In genomic region chr16:89155851-89156739, GRCh38 we compare ENCODE assay signal across 14 cellular contexts. TPM values are rescaled to one million over a fixed set of nuclear protein-coding genes. Genes with fewer than 3 reads are reported as not detected.
DNase-seq lines count a peak whose midpoint lies in the region; ATAC-seq and TF ChIP-seq lines count a peak whose summit lies in the region.
"Had no signal": no experiment of that assay in that cellular context is flagged by ENCODE, and none has a peak within 500 bp of the region (broad histone marks: within the 10 kb centered on the region; RNA-seq: fewer than 3 reads in every experiment).

No MANE protein-coding gene starts in this region.

- intact Hi-C loops in Caco-2 (cut with micrococcal nuclease; ENCODE audit: unreplicated experiment), result no loop called here
- intact Hi-C loops in IMR-90 (cut with micrococcal nuclease), result no loop called here

- H3K36me3 ChIP-seq in Caco-2 (ENCODE audit: control insufficient read depth, insufficient read depth, low read length) (no peaks in the 10 kb centered on the region), IMR-90 (ENCODE audit: control insufficient read depth, insufficient read depth, low read length) (peaks cover 2% of the 10 kb centered on the region; the same call in 1 of the 2 replicates), osteoblast (ENCODE audit: insufficient read depth, low read length) (peaks cover 3% of the 10 kb centered on the region), WERI-Rb-1 (no peaks in the 10 kb centered on the region)
- H3K36me3 ChIP-seq: MG63 had no signal

- H2AK5ac ChIP-seq in IMR-90 (ENCODE audit: low read depth, low read length), result no peak overlapping the region; the same call in 1 of the 2 replicates

- no peak overlapping the region for H3K4me3 Mint-ChIP-seq in Caco-2 (ENCODE audit: unreplicated experiment)
- H3K4me3 Mint-ChIP-seq: stimulated activated naive CD8-positive, alpha-beta T cell treated with anti-CD3 and anti-CD28 coated beads, Interleukin-15, Interleukin-2, amounts not matched to agents 100 ng/mL and 50 ng/mL, for 24 hours had no signal

- H3K4me1 ChIP-seq in Caco-2, result peaks cover 7% of the 10 kb centered on the region; the same call in 1 of the 2 replicates
- H3K4me1 ChIP-seq in IMR-90 (ENCODE audit: control insufficient read depth, insufficient read depth, low read length), result peaks cover 8% of the 10 kb centered on the region
- H3K4me1 ChIP-seq in osteoblast (ENCODE audit: insufficient read depth, low read length), result peaks cover 17% of the 10 kb centered on the region

- H3K27me3 ChIP-seq in Caco-2 (replicated peaks; ENCODE audit: control insufficient read depth, insufficient read depth, low read length), result no peaks in the 10 kb centered on the region
- H3K27me3 ChIP-seq in IMR-90 (ENCODE audit: control insufficient read depth, insufficient read depth, low read length), result peaks cover 2% of the 10 kb centered on the region; the same call in 1 of the 2 replicates
- H3K27me3 ChIP-seq in osteoblast (ENCODE audit: insufficient read depth, low read length), result peaks cover 2% of the 10 kb centered on the region
- H3K27me3 ChIP-seq in WERI-Rb-1 (ENCODE audit: insufficient read depth, low read depth, severe bottlenecking), result no peaks in the 10 kb centered on the region
- H3K27me3 ChIP-seq: MG63 had no signal

- no peak overlapping the region for H2BK120ac ChIP-seq in IMR-90 (ENCODE audit: low read depth, low read length)

- H2BK15ac ChIP-seq in IMR-90 (ENCODE audit: low read depth, low read length), result no peak overlapping the region; the same call in 2 of the 3 replicates

- H3K9me3 ChIP-seq in Caco-2 (no peaks in the 10 kb centered on the region), IMR-90 (ENCODE audit: control insufficient read depth, insufficient read depth, low read length) (no peaks in the 10 kb centered on the region), osteoblast (ENCODE audit: low read depth, low read length) (no peaks in the 10 kb centered on the region), WERI-Rb-1 (ENCODE audit: severe bottlenecking) (no peaks in the 10 kb centered on the region)
- H3K9me3 ChIP-seq: MG63 had no signal

- H3K79me1 ChIP-seq in IMR-90 (ENCODE audit: low read depth in 1 of 2, low read length in 2 of 2), result no peaks in the 10 kb centered on the region

- H3K36me3 Mint-ChIP-seq in Caco-2 (ENCODE audit: insufficient read depth, unreplicated experiment), result peaks cover 47% of the 10 kb centered on the region

- whole genome bisulfite sequencing in IMR-90 (ENCODE audit: extremely low coverage in 2 of 2, insufficient read length in 1 of 2), 2 experiments, result 75% methylated on average over 9 of the region's 24 CpGs; no CpG with 5 or more reads in 1 of the 2 experiments

- no peak overlapping the region for H4K5ac ChIP-seq in IMR-90 (ENCODE audit: low read depth, low read length)

- no peak overlapping the region for H3K23ac ChIP-seq in IMR-90 (ENCODE audit: low read depth, low read length)

- no peak for TF ChIP-seq RAD21 in IMR-90 (IDR thresholded peaks at IDR 0.05; ENCODE audit: low read length)

- dilution Hi-C loops in IMR-90 (cut with HindIII; ENCODE audit: low sequenced_read_pairs, unreplicated experiment), result no loop called here

- H4K20me1 ChIP-seq in IMR-90 (ENCODE audit: insufficient read depth, low read length) (peaks cover 3% of the 10 kb centered on the region; the same call in 1 of the 2 replicates), osteoblast (ENCODE audit: insufficient read depth, low read length) (peaks cover 2% of the 10 kb centered on the region)

- H3K4me2 ChIP-seq in IMR-90 (ENCODE audit: low read depth, low read length) (no peak overlapping the region), osteoblast (ENCODE audit: insufficient read depth, low read length) (no peak overlapping the region)

- no peak overlapping the region for H3K14ac ChIP-seq in IMR-90 (replicated peaks; ENCODE audit: low read depth, low read length)

- H4K91ac ChIP-seq in IMR-90 (ENCODE audit: insufficient read depth, low read depth, low read length), result no peak overlapping the region

- H3K4me3 ChIP-seq in Caco-2 (ENCODE audit: low read depth, low read length) (no peak overlapping the region), IMR-90 (ENCODE audit: insufficient read depth, low read depth, low read length) (no peak overlapping the region), fibroblast of mammary gland (ENCODE audit: control insufficient read depth, low read depth, low read length) (no peak overlapping the region), osteoblast (ENCODE audit: insufficient read depth, low read length) (no peak overlapping the region), WERI-Rb-1 (ENCODE audit: low read depth, low read length) (no peak overlapping the region)
- H3K4me3 ChIP-seq: MG63 had no signal

- H4K8ac ChIP-seq in IMR-90 (ENCODE audit: low read depth in 2 of 2, low read length in 2 of 2), result no peak overlapping the region

- H3K27ac ChIP-seq in IMR-90 (ENCODE audit: insufficient read depth, low read length) (no peak overlapping the region), osteoblast (ENCODE audit: low read depth, low read length) (no peak overlapping the region), WERI-Rb-1 (no peak overlapping the region)
- H3K27ac ChIP-seq: parathyroid adenoma had no signal

- H3K27me3 Mint-ChIP-seq in Caco-2 (ENCODE audit: insufficient read depth, unreplicated experiment), result no peaks in the 10 kb centered on the region
- H3K27me3 Mint-ChIP-seq: stimulated activated naive CD8-positive, alpha-beta T cell treated with anti-CD3 and anti-CD28 coated beads, Interleukin-15, Interleukin-2, amounts not matched to agents 100 ng/mL and 50 ng/mL, for 24 hours had no signal

- no peak overlapping the region for H3K27ac Mint-ChIP-seq in Caco-2 (ENCODE audit: unreplicated experiment)
- H3K27ac Mint-ChIP-seq: stimulated activated naive CD8-positive, alpha-beta T cell treated with anti-CD3 and anti-CD28 coated beads, Interleukin-15, Interleukin-2, amounts not matched to agents 100 ng/mL and 50 ng/mL, for 24 hours had no signal

- H3K9me3 Mint-ChIP-seq in Caco-2 (ENCODE audit: unreplicated experiment), result no peaks in the 10 kb centered on the region
- H3K9me3 Mint-ChIP-seq: stimulated activated naive CD8-positive, alpha-beta T cell treated with anti-CD3 and anti-CD28 coated beads, Interleukin-15, Interleukin-2, amounts not matched to agents 100 ng/mL and 50 ng/mL, for 24 hours had no signal

- TF ChIP-seq CTCF in Caco-2 (IDR thresholded peaks at IDR 0.05; ENCODE audit: insufficient read depth in 1 of 2, low read depth in 1 of 2, low read length in 1 of 2, severe bottlenecking in 1 of 2, unreplicated experiment in 1 of 2) (no peak), IMR-90 (conservative IDR thresholded peaks at IDR 0.05; ENCODE audit: low read depth, low read length) (no peak), fibroblast of mammary gland (conservative IDR thresholded peaks at IDR 0.05; ENCODE audit: control insufficient read depth, insufficient read depth, low read depth, low read length) (no peak), osteoblast (IDR thresholded peaks at IDR 0.05; ENCODE audit: extremely low read depth, low read depth, low read length) (no peak), WERI-Rb-1 (IDR thresholded peaks at IDR 0.05; ENCODE audit: low read depth, low read length) (no peak)

- no peak overlapping the region for H3K18ac ChIP-seq in IMR-90 (ENCODE audit: low read depth, low read length)

- H2AK9ac ChIP-seq in IMR-90 (replicated peaks; ENCODE audit: low read depth, low read length, poor library complexity), result peak overlapping the region; percentile 72

- in situ Hi-C loops in IMR-90 (cut with MboI; ENCODE audit: low sequenced_read_pairs), result no loop called here

- ATAC-seq in IMR-90 (ENCODE audit: low read depth), result no peak

- H3K4ac ChIP-seq in IMR-90 (ENCODE audit: low read depth, low read length), result no peak overlapping the region

- H3K56ac ChIP-seq in IMR-90 (ENCODE audit: extremely low read depth, insufficient read depth, low read length), result no peak overlapping the region

- POLR2A ChIA-PET in Caco-2 (lab: Charles Lee) (no interaction called here), IMR-90 (lab: Charles Lee; ENCODE audit: unreplicated experiment) (no interaction called here)

- no peaks in the 10 kb centered on the region for H3K4me1 Mint-ChIP-seq in Caco-2 (ENCODE audit: low read depth, unreplicated experiment)

- DNase-seq in Caco-2, result no peak
- no peak for DNase-seq in IMR-90
- DNase-seq in fibroblast of mammary gland (ENCODE audit: low read depth), result peak; percentile 34
- peak; percentile 89 for DNase-seq in osteoblast (ENCODE audit: insufficient read length, low spot score, missing footprints)
- no peak for DNase-seq in WERI-Rb-1
- DNase-seq in SHP77 (lab: John Stamatoyannopoulos, UW), result no peak
- DNase-seq in germinal center (ENCODE audit: low spot score), result no peak
- DNase-seq in inferior parietal cortex (ENCODE audit: extremely low spot score), result no peak
- DNase-seq: glutamatergic neuron; stimulated activated CD4-positive, alpha-beta T cell treated with anti-CD3 and anti-CD28 coated beads, Interleukin-2, amount 100 ng/mL, for 24 hours had no signal

- H3K9ac ChIP-seq in IMR-90 (ENCODE audit: low read depth, low read length), result no peak overlapping the region
- H3K9ac ChIP-seq: parathyroid adenoma had no signal

- no peaks in the 10 kb centered on the region for H3K9me1 ChIP-seq in IMR-90 (ENCODE audit: insufficient read depth, low read length)

- CTCF ChIA-PET in Caco-2 (lab: Charles Lee), result interaction anchor here (0.9 kb wide), 1 partner anchor 15 kb away, joined by 3 read pairs; no protein-coding TSS in a partner anchor
- CTCF ChIA-PET in IMR-90 (lab: Yijun Ruan, JAX), result interaction anchor here (0.5 to 1.2 kb wide), 2 partner anchors 11 to 372 kb away, joined by 3 to 4 read pairs; no protein-coding TSS in a partner anchor

- no peaks in the 10 kb centered on the region for H3K79me2 ChIP-seq in osteoblast (ENCODE audit: insufficient read depth, low read length)
- H3K79me2 ChIP-seq: parathyroid adenoma had no signal

- H2BK20ac ChIP-seq in IMR-90 (ENCODE audit: low read depth, low read length), result no peak overlapping the region

- no peak for TF ChIP-seq POLR2A in IMR-90 (IDR thresholded peaks at IDR 0.05; ENCODE audit: low read depth, low read length)

- BruUV-seq in Caco-2 (replicated peaks; lab: Mats Ljungman, UMichigan), result TSS peak; percentile 32
- BruUV-seq in IMR-90 (replicated peaks; lab: Mats Ljungman, UMichigan), result no TSS peak

- no peak overlapping the region for H2BK5ac ChIP-seq in IMR-90 (ENCODE audit: low read depth, low read length, poor library complexity, severe bottlenecking)

- H2AFZ ChIP-seq in IMR-90 (replicated peaks; ENCODE audit: low read length, poor library complexity) (peak overlapping the region; percentile 63), osteoblast (ENCODE audit: low read length) (no peak overlapping the region)
- H2AFZ ChIP-seq: parathyroid adenoma had no signal

RNA-seq across cellular contexts. Expression of gene CDH15, which starts 15.5 kb away (rescaled TPM):
- total RNA-seq in Caco-2 (2022) (not detected in 2 replicates), IMR-90 (2012; rRNA removed) (0.18 and 0.28 TPM in 2 replicates), osteoblast (1.5 and 2.2 TPM in 2 replicates)
- polyA plus RNA-seq in IMR-90 (2012; rRNA removed), result 0.62 and 0.65 TPM in 2 replicates
- 0.74 and 0.78 TPM in 2 replicates for polyA plus RNA-seq in IMR-90 (2012; cell fraction: cytosol; rRNA removed)
- 0.42 and 0.99 TPM in 2 replicates for polyA plus RNA-seq in IMR-90 (2012; cell fraction: nucleus; rRNA removed; ENCODE audit: low replicate concordance)
- total RNA-seq: liver had no signal

RNA-seq across cellular contexts. Expression of gene SLC22A31, which starts 44.2 kb away (rescaled TPM):
- total RNA-seq in Caco-2 (2022) (4.9 and 6.7 TPM in 2 replicates), IMR-90 (2012; rRNA removed) (0.18 and 0.56 TPM in 2 replicates), osteoblast (not detected in 2 replicates)
- 5.0 and 5.5 TPM in 2 replicates for polyA plus RNA-seq in IMR-90 (2012; rRNA removed)
- polyA plus RNA-seq in IMR-90 (2012; cell fraction: cytosol; rRNA removed), result 2.8 and 4.2 TPM in 2 replicates
- polyA plus RNA-seq in IMR-90 (2012; cell fraction: nucleus; rRNA removed; ENCODE audit: low replicate concordance), result 48.5 and 137 TPM in 2 replicates

Comparison
In these comparisons a context has a peak if more than half of its experiments do, and no peak if none do; other contexts are left out.
1. DNase-seq: peak in fibroblast of mammary gland (single experiment) and osteoblast (single experiment); none in Caco-2 (0 of 2), IMR-90 (single experiment), WERI-Rb-1 (single experiment), SHP77 (0 of 2), germinal center (single experiment) and inferior parietal cortex (single experiment).